14 cellular contexts compared by ENCODE assay signal in genomic region chr18:42228581-42228980, GRCh38.
"Had no signal": no experiment of that assay in that cellular context is flagged by ENCODE, and none has a peak within 500 bp of the region (broad histone marks: within the 10 kb centered on the region; RNA-seq: fewer than 3 reads in every experiment).

No MANE protein-coding gene starts in this region.

- DNase-seq: activated CD4-positive, alpha-beta T cell treated with anti-CD3 and anti-CD28 coated beads, Interleukin-2, amount 50 U/mL, for 4 hours; activated CD4-positive, CD25-positive, alpha-beta regulatory T cell treated with anti-CD3 and anti-CD28 coated beads, Interleukin-2, amount 50 U/mL, for 72 hours; activated naive CD4-positive, alpha-beta T cell treated with Interleukin-2 at 50 U/mL for 16 hours; aorta; cortex of kidney; effector CD4-positive, alpha-beta T cell; esophagus squamous epithelium; left ventricle myocardium inferior; naive B cell; ovary; right lobe of liver; stimulated activated naive CD8-positive, alpha-beta T cell treated with anti-CD3 and anti-CD28 coated beads, Interleukin-15, Interleukin-2, amounts not matched to agents 100 U/mL and 50 U/mL, for 24 hours; trophoblast cell had no signal

- ATAC-seq: activated T-helper 17 cell treated with anti-CD3 and anti-CD28 coated beads, Interleukin-2, amount 50 U/mL, for 72 hours; right lobe of liver; stimulated activated naive CD8-positive, alpha-beta T cell treated with anti-CD3 and anti-CD28 coated beads, Interleukin-15, Interleukin-2, amounts not matched to agents 100 U/mL and 50 U/mL, for 24 hours had no signal
